27 cellular contexts compared by ENCODE assay signal in genomic region chr1:40853113-40853999, GRCh38. TPM values are rescaled to one million over a fixed set of nuclear protein-coding genes. Genes with fewer than 3 reads are reported as not detected.
DNase-seq lines count a peak whose midpoint lies in the region; ATAC-seq and TF ChIP-seq lines count a peak whose summit lies in the region.
"Had no signal": no experiment of that assay in that cellular context is flagged by ENCODE, and none has a peak within 500 bp of the region (broad histone marks: within the 10 kb centered on the region; RNA-seq: fewer than 3 reads in every experiment).

No MANE protein-coding gene starts in this region.

- H3K4me3 ChIP-seq in GM23248 (no peak overlapping the region), coronary artery (no peak overlapping the region), rectal smooth muscle tissue (ENCODE audit: low read length) (no peak overlapping the region), left ventricle myocardium inferior (no peak overlapping the region)
- H3K4me3 ChIP-seq: body of pancreas, dorsolateral prefrontal cortex, GM12878, PC-9, right atrium auricular region, spleen had no signal

- H3K4me1 ChIP-seq in GM23248 (ENCODE audit: insufficient read depth) (no peaks in the 10 kb centered on the region), rectal smooth muscle tissue (ENCODE audit: control insufficient read depth, insufficient read depth, low read length) (peaks cover 3% of the 10 kb centered on the region), left ventricle myocardium inferior (peaks cover 5% of the 10 kb centered on the region)
- H3K4me1 ChIP-seq: right atrium auricular region had no signal

- H3K36me3 ChIP-seq in GM23248 (ENCODE audit: low read depth) (no peaks in the 10 kb centered on the region), rectal smooth muscle tissue (ENCODE audit: control insufficient read depth, insufficient read depth, low read length) (no peaks in the 10 kb centered on the region), left ventricle myocardium inferior (no peaks in the 10 kb centered on the region)
- H3K36me3 ChIP-seq: right atrium auricular region, spleen had no signal

- H4K20me1 ChIP-seq in GM23248 (ENCODE audit: insufficient read depth): no peaks in the 10 kb centered on the region

- no peak overlapping the region for H3K27ac ChIP-seq in GM23248
- peak overlapping the region; percentile 30 to 54 for H3K27ac ChIP-seq in coronary artery
- H3K27ac ChIP-seq in rectal smooth muscle tissue (ENCODE audit: low read depth, low read length): peak overlapping the region; percentile 38
- no peak overlapping the region for H3K27ac ChIP-seq in left ventricle myocardium inferior (replicated peaks)
- H3K27ac ChIP-seq: body of pancreas, dorsolateral prefrontal cortex, PC-9, right atrium auricular region, spleen had no signal

- H3K9me2 ChIP-seq in GM23248 (ENCODE audit: insufficient read depth): no peaks in the 10 kb centered on the region

- H3K9me3 ChIP-seq in GM23248 (ENCODE audit: low read depth) (no peaks in the 10 kb centered on the region), left ventricle myocardium inferior (replicated peaks) (no peaks in the 10 kb centered on the region)
- H3K9me3 ChIP-seq: body of pancreas, right atrium auricular region, spleen had no signal

- in situ Hi-C loops in GM23248 (cut with MboI): no loop called here

- peak overlapping the region; percentile 27 for H2AFZ ChIP-seq in GM23248
- H2AFZ ChIP-seq: PC-9 had no signal

- no peak for ATAC-seq in left colon
- ATAC-seq: body of pancreas, GM12878, HCT116 had no signal

- no peak overlapping the region for H3K4me2 ChIP-seq in GM23248 (ENCODE audit: unreplicated experiment)
- H3K4me2 ChIP-seq: PC-9 had no signal

- no peaks in the 10 kb centered on the region for H3K79me2 ChIP-seq in GM23248 (ENCODE audit: insufficient read depth)

- H3F3A ChIP-seq in GM23248 (ENCODE audit: insufficient read depth): no peaks in the 10 kb centered on the region

- WGBS in GM23248 (ENCODE audit: low coverage in 1 of 2, low lambda C conversion rate in 2 of 2, missing lambda C conversion rate in 2 of 2), 2 experiments: 48 to 50% methylated on average over 14 of the region's 14 CpGs

- H3K27me3 ChIP-seq in GM23248 (replicated peaks; ENCODE audit: insufficient read depth) (no peaks in the 10 kb centered on the region), rectal smooth muscle tissue (ENCODE audit: control insufficient read depth, insufficient read depth, low read length) (no peaks in the 10 kb centered on the region), left ventricle myocardium inferior (ENCODE audit: low read depth) (no peaks in the 10 kb centered on the region)
- H3K27me3 ChIP-seq: body of pancreas, dorsolateral prefrontal cortex, right atrium auricular region, spleen had no signal

- no peak for TF ChIP-seq CTCF in coronary artery (IDR thresholded peaks at IDR 0.05)
- TF ChIP-seq CTCF in left ventricle myocardium inferior (IDR thresholded peaks at IDR 0.05; ENCODE audit: borderline replicate concordance): no peak

- H3K9ac ChIP-seq in GM23248 (no peak overlapping the region), rectal smooth muscle tissue (ENCODE audit: low read length) (no peak overlapping the region)

- intact Hi-C loops in left ventricle myocardium inferior (cut with micrococcal nuclease): no loop called here
- intact Hi-C loops in left colon (cut with DNase I, micrococcal nuclease): no loop called here

- no peak for DNase-seq in GM23248
- DNase-seq in NCI-H1694 treated with DMSO at 0.1 percent for 48 hours (lab: John Stamatoyannopoulos, UW): peak; percentile 84
- DNase-seq in coronary artery (ENCODE audit: low spot score): no peak
- DNase-seq in left ventricle myocardium inferior: no peak
- no peak for DNase-seq in NCI-H748 treated with DMSO at 0.1 percent for 48 hours (lab: John Stamatoyannopoulos, UW)
- DNase-seq in left colon: no peak
- DNase-seq: activated CD4-positive, alpha-beta memory T cell treated with anti-CD3 and anti-CD28 coated beads, Interleukin-2, amount 10 ng/mL, durations not matched to agents 7 days and 5 days; activated CD8-positive, alpha-beta memory T cell treated with anti-CD3 and anti-CD28 coated beads, Interleukin-2, amount 50 U/mL, for 4 hours; activated naive CD4-positive, alpha-beta T cell treated with Interleukin-2 at 50 U/mL for 16 hours; body of pancreas; CD8-positive, alpha-beta memory T cell; cerebellar nuclear complex; dorsolateral prefrontal cortex; EL; immature natural killer cell; mesenchymal stem cell; NCI-H146; NCI-H526; PC-9; SHP77; spleen; stimulated activated CD4-positive, alpha-beta T cell treated with anti-CD3 and anti-CD28 coated beads, Interleukin-2, amount 100 ng/mL, for 24 hours; stimulated activated CD8-positive, alpha-beta memory T cell treated with anti-CD3 and anti-CD28 coated beads, Interleukin-4, amount 100 ng/mL, for 48 hours had no signal

RNA-seq across cellular contexts. Expression of gene CITED4, which starts 8.8 kb away (rescaled TPM):
- total RNA-seq in GM23248 (2014; rRNA removed; shearing (Covaris generic)): not detected in 2 replicates
- polyA plus RNA-seq in GM23248 (2016; fragmentation: Nextera tagmentation; extraction: Ambion mirVana): 0.19 TPM in 1 of 2 replicates, not detected in the other
- 24.4 TPM for total RNA-seq in left ventricle myocardium inferior
- total RNA-seq in left colon: 1 to 10 TPM; 4.1 to 5.8 TPM

Comparison
In these comparisons a context has a peak if more than half of its experiments do, and no peak if none do; other contexts are left out.
1. H3K27ac ChIP-seq: peak in coronary artery (2 of 2) and rectal smooth muscle tissue (single experiment); none in GM23248 (single experiment) and left ventricle myocardium inferior (single experiment).